In the genomic region with DNA sequence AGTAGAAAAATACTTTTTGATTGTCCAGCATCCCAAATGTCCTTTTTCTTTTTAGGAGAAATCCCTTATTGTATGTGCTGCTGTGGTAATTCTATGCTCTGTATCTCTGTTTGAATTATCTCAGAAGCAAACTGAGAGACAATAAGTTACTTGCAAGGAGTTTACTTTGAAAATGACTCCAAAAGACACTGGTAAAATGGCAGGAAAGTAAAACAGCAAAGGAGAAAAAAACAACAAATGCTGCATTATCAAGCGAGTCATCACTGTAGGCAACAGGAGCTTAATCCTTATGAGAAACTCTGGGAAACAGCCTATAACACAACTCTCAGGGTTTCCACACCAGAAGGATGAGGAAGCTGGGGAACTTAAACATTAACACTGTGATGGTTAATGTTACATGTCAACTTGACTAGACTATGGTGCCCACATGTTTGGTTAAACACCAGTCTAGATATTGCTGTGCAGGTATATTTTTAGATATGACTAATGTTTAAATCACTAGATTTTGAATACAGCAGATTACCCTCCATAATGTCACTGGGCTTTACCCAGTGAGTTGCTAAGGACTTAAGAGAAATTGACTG, we compare ENCODE assay signal across 17 cellular contexts.
DNase-seq lines count a peak whose midpoint lies in the region; ATAC-seq, FAIRE-seq and TF ChIP-seq lines count a peak whose summit lies in the region.
"Had no signal": no experiment of that assay in that cellular context is flagged by ENCODE, and none has a peak within 500 bp of the region (broad histone marks: within the 10 kb centered on the region; RNA-seq: fewer than 3 reads in every experiment).

No MANE protein-coding gene starts in this region.

- no peak for FAIRE-seq in bronchial epithelial cell (lab: Jason Lieb, UNC)
- FAIRE-seq: urothelium cell line had no signal

- H3K4me3 Mint-ChIP-seq in HFFc6 = no peak overlapping the region
- H3K4me3 Mint-ChIP-seq: B cell; T-helper 1 cell treated with Interleukin-12 subunit alpha and Interleukin-12 subunit beta and Interleukin-4 antibody, amounts not matched to agents 30 μg/mL and 1 μg/mL, for 36 hours had no signal

- intact Hi-C loops in stomach (cut with DNase I; ENCODE audit: low total_unique reads) = no loop called here

- H3K9me3 ChIP-seq in stomach = no peaks in the 10 kb centered on the region

- no peaks in the 10 kb centered on the region for H3K4me1 ChIP-seq in stomach

- H3K27me3 Mint-ChIP-seq in HFFc6 (ENCODE audit: insufficient read depth) = peaks cover 1% of the 10 kb centered on the region
- H3K27me3 Mint-ChIP-seq: B cell had no signal

- TF ChIP-seq POLR2A in stomach (IDR thresholded peaks at IDR 0.05) = no peak

- H3K36me3 ChIP-seq in bronchial epithelial cell (ENCODE audit: control insufficient read depth, insufficient read depth, low read length) = no peaks in the 10 kb centered on the region
- no peaks in the 10 kb centered on the region for H3K36me3 ChIP-seq in stomach

- no peak for TF ChIP-seq CTCF in HFFc6 (IDR thresholded peaks at IDR 0.05)
- TF ChIP-seq CTCF in bronchial epithelial cell (IDR thresholded peaks at IDR 0.05; ENCODE audit: insufficient read depth, low read length, severe bottlenecking) = no peak
- no peak for TF ChIP-seq CTCF in stomach (IDR thresholded peaks at IDR 0.05)

- H3K4me1 Mint-ChIP-seq in HFFc6 (ENCODE audit: low read depth) = peaks cover 9% of the 10 kb centered on the region
- H3K4me1 Mint-ChIP-seq: B cell had no signal

- 83 to 91% (median 86%) methylated on average over 1 of the region's 1 CpG for WGBS in stomach, 5 donors

- H3K4me3 ChIP-seq in bronchial epithelial cell (ENCODE audit: low read depth, low read length) (no peak overlapping the region), stomach (no peak overlapping the region)

- DNase-seq in AG08395 (ENCODE audit: low spot score) = peak; percentile 27
- DNase-seq in HFFc6 = peak; percentile 51
- DNase-seq in bronchial epithelial cell (ENCODE audit: low read depth) = peak; percentile 59
- DNase-seq in kidney tubule cell (ENCODE audit: low spot score) = peak; percentile 94
- no peak for DNase-seq in UCSD-AML1 (lab: John Stamatoyannopoulos, UW; ENCODE audit: unreplicated experiment)
- no peak for DNase-seq in stomach
- DNase-seq: activated CD4-positive, alpha-beta T cell treated with anti-CD3 and anti-CD28 coated beads, Interleukin-2, amount 50 U/mL, for 1 hour; activated effector memory CD4-positive, alpha-beta T cell treated with anti-CD3 and anti-CD28 coated beads, Interleukin-2, amount 50 U/mL, for 16 hours; cerebellar nuclear complex; DMS79; midbrain had no signal

- peaks cover 7% of the 10 kb centered on the region; the same call in 1 of the 2 replicates for H3K36me3 Mint-ChIP-seq in HFFc6 (ENCODE audit: low read depth)

- H3K27me3 ChIP-seq in bronchial epithelial cell (ENCODE audit: control insufficient read depth, insufficient read depth, low read length) = no peaks in the 10 kb centered on the region
- no peaks in the 10 kb centered on the region for H3K27me3 ChIP-seq in stomach

- H3K27ac Mint-ChIP-seq in HFFc6 = no peak overlapping the region
- H3K27ac Mint-ChIP-seq: B cell; T-helper 1 cell treated with Interleukin-12 subunit alpha and Interleukin-12 subunit beta and Interleukin-4 antibody, amounts not matched to agents 30 μg/mL and 1 μg/mL, for 36 hours had no signal

- ATAC-seq in GM19463 (IDR thresholded peaks at IDR 0.05; ENCODE audit: unreplicated experiment) (no peak), GM18868 (IDR thresholded peaks at IDR 0.05; ENCODE audit: unreplicated experiment) (no peak)
- ATAC-seq: Panc1 had no signal

- no peak for TF ChIP-seq EP300 in stomach (IDR thresholded peaks at IDR 0.05)

- no peak overlapping the region for H3K27ac ChIP-seq in stomach

- peaks cover 8% of the 10 kb centered on the region for H3K9me3 Mint-ChIP-seq in HFFc6

Comparison
In these comparisons a context has a peak if more than half of its experiments do, and no peak if none do; other contexts are left out.
1. DNase-seq: peak in AG08395 (single experiment), HFFc6 (single experiment), bronchial epithelial cell (single experiment) and kidney tubule cell (single experiment); none in UCSD-AML1 (single experiment) and stomach (single experiment).